21 cellular contexts compared by ENCODE assay signal in genomic region chr10:79097021-79097695, GRCh38. TPM values are rescaled to one million over a fixed set of nuclear protein-coding genes. Genes with fewer than 3 reads are reported as not detected.
DNase-seq lines count a peak whose midpoint lies in the region; ATAC-seq, FAIRE-seq and TF ChIP-seq lines count a peak whose summit lies in the region.
"Had no signal": no experiment of that assay in that cellular context is flagged by ENCODE, and none has a peak within 500 bp of the region (broad histone marks: within the 10 kb centered on the region; RNA-seq: fewer than 3 reads in every experiment).

No MANE protein-coding gene starts in this region.

- H3K4me1 ChIP-seq in HEK293 (ENCODE audit: control insufficient read depth, insufficient read depth, low read length): peaks cover 5% of the 10 kb centered on the region; the same call in 1 of the 2 replicates
- peaks cover 56% of the 10 kb centered on the region for H3K4me1 ChIP-seq in astrocyte (ENCODE audit: insufficient read depth, low read length)

- FAIRE-seq in astrocyte (lab: Jason Lieb, UNC): no peak

- POLR2A ChIA-PET in HEK293 (lab: Yijun Ruan, JAX): no interaction called here

- H3K36me3 ChIP-seq in HEK293 (ENCODE audit: control insufficient read depth in 2 of 2, insufficient read depth in 1 of 2, low read length in 2 of 2) (no peaks in the 10 kb centered on the region), astrocyte (ENCODE audit: insufficient read depth, low read length) (no peaks in the 10 kb centered on the region)

- no peak for ATAC-seq in stimulated activated memory B cell treated with anti-CD40 and anti-IgM and Interleukin-4, amounts not matched to agents 10 μg/mL and 1 μg/mL and 100 μg/mL, for 72 hours
- ATAC-seq: PC-3 had no signal

- H3K27ac ChIP-seq in HEK293 (ENCODE audit: extremely low read depth, low read depth, low read length) (no peak overlapping the region), astrocyte (ENCODE audit: low read depth, low read length) (peak overlapping the region; percentile 29)

- H3K27me3 ChIP-seq in astrocyte (ENCODE audit: insufficient read depth, low read length): no peaks in the 10 kb centered on the region
- H3K27me3 ChIP-seq: dorsolateral prefrontal cortex had no signal

- H3K9me3 ChIP-seq in HEK293 (ENCODE audit: control insufficient read depth, insufficient read depth, low read depth, low read length) (no peaks in the 10 kb centered on the region), astrocyte (ENCODE audit: insufficient read depth, low read depth, low read length) (no peaks in the 10 kb centered on the region)

- DNase-seq in astrocyte (ENCODE audit: low read depth) (peak; percentile 44), iris pigment epithelial cell (ENCODE audit: low read depth) (peak; percentile 38), DMS153 (lab: John Stamatoyannopoulos, UW) (no peak), immature natural killer cell (no peak), T-helper 1 cell (no peak)
- DNase-seq in activated CD4-positive, alpha-beta T cell treated with anti-CD3 and anti-CD28 coated beads for 4 hours: no peak
- DNase-seq: activated B cell treated with CpG ODN at 0.5 μM for 24 hours; DMS53; dorsolateral prefrontal cortex; H7; Karpas-422; mesenchymal stem cell; NCI-H1436; NCI-H446; nucleus accumbens; PC-3; stimulated activated naive CD4-positive, alpha-beta T cell treated with Interleukin-2 at 50 U/mL for 16 hours had no signal

- H3K4me3 Mint-ChIP-seq in astrocyte (ENCODE audit: unreplicated experiment): no peak overlapping the region
- no peak overlapping the region for H3K4me3 Mint-ChIP-seq in stimulated activated memory B cell treated with anti-CD40 and anti-IgM and Interleukin-4, amounts not matched to agents 10 μg/mL and 1 μg/mL and 100 μg/mL, for 72 hours
- no peak overlapping the region for H3K4me3 Mint-ChIP-seq in immature natural killer cell
- H3K4me3 Mint-ChIP-seq: activated B cell treated with CpG ODN at 0.5 μM for 24 hours, CD14-positive monocyte had no signal

- H3K36me3 Mint-ChIP-seq in astrocyte (ENCODE audit: low read depth, unreplicated experiment) (peaks cover 12% of the 10 kb centered on the region), immature natural killer cell (no peaks in the 10 kb centered on the region)
- no peaks in the 10 kb centered on the region for H3K36me3 Mint-ChIP-seq in stimulated activated memory B cell treated with anti-CD40 and anti-IgM and Interleukin-4, amounts not matched to agents 10 μg/mL and 1 μg/mL and 100 μg/mL, for 72 hours

- no peak for TF ChIP-seq CTCF in HEK293 (tag by site-specific recombination; IDR thresholded peaks at IDR 0.05)
- no peak for TF ChIP-seq CTCF in astrocyte (IDR thresholded peaks at IDR 0.05; ENCODE audit: insufficient read depth, low read depth, low read length)

- H3K27ac Mint-ChIP-seq in astrocyte (ENCODE audit: unreplicated experiment) (no peak overlapping the region), immature natural killer cell (peak overlapping the region in 2 of 6 donors; percentile 14 to 49)
- peak overlapping the region; percentile 15 for H3K27ac Mint-ChIP-seq in stimulated activated memory B cell treated with anti-CD40 and anti-IgM and Interleukin-4, amounts not matched to agents 10 μg/mL and 1 μg/mL and 100 μg/mL, for 72 hours
- H3K27ac Mint-ChIP-seq: activated B cell treated with CpG ODN at 0.5 μM for 24 hours had no signal

- CTCF ChIA-PET in HEK293 (lab: Yijun Ruan, JAX): no interaction called here

- H3K9me3 Mint-ChIP-seq in astrocyte (ENCODE audit: unreplicated experiment) (no peaks in the 10 kb centered on the region), immature natural killer cell (no peaks in the 10 kb centered on the region)
- no peaks in the 10 kb centered on the region for H3K9me3 Mint-ChIP-seq in stimulated activated memory B cell treated with anti-CD40 and anti-IgM and Interleukin-4, amounts not matched to agents 10 μg/mL and 1 μg/mL and 100 μg/mL, for 72 hours
- H3K9me3 Mint-ChIP-seq: activated B cell treated with CpG ODN at 0.5 μM for 24 hours, CD14-positive monocyte had no signal

- H3K79me2 ChIP-seq in astrocyte (ENCODE audit: insufficient read depth, low read length): peaks cover 98% of the 10 kb centered on the region

- peak overlapping the region; percentile 31 for H3K4me2 ChIP-seq in astrocyte (ENCODE audit: low read length)
- H3K4me2 ChIP-seq: smooth muscle cell had no signal

- H4K20me1 ChIP-seq in astrocyte (ENCODE audit: insufficient read depth, low read length): peaks cover 97% of the 10 kb centered on the region

- H3K4me3 ChIP-seq in HEK293 (ENCODE audit: low read depth, low read length) (no peak overlapping the region), astrocyte (ENCODE audit: insufficient read depth, low read depth, low read length) (no peak overlapping the region)
- H3K4me3 ChIP-seq: dorsolateral prefrontal cortex, smooth muscle cell had no signal

- no peak overlapping the region for H3K9ac ChIP-seq in astrocyte (ENCODE audit: low read length)

- peaks cover 44% of the 10 kb centered on the region for H3K4me1 Mint-ChIP-seq in astrocyte (ENCODE audit: low read depth, unreplicated experiment)
- peaks cover 54% of the 10 kb centered on the region for H3K4me1 Mint-ChIP-seq in stimulated activated memory B cell treated with anti-CD40 and anti-IgM and Interleukin-4, amounts not matched to agents 10 μg/mL and 1 μg/mL and 100 μg/mL, for 72 hours
- H3K4me1 Mint-ChIP-seq in immature natural killer cell: peaks cover 45 to 54% of the 10 kb centered on the region in 2 donors

- H3K27me3 Mint-ChIP-seq in astrocyte (ENCODE audit: low read depth, unreplicated experiment) (no peaks in the 10 kb centered on the region), immature natural killer cell (ENCODE audit: low read depth in 3 of 3) (peaks cover 0 to 2% (median 0%) of the 10 kb centered on the region in 3 donors)
- peaks cover 43% of the 10 kb centered on the region for H3K27me3 Mint-ChIP-seq in stimulated activated memory B cell treated with anti-CD40 and anti-IgM and Interleukin-4, amounts not matched to agents 10 μg/mL and 1 μg/mL and 100 μg/mL, for 72 hours

- H2AFZ ChIP-seq in astrocyte (ENCODE audit: low read depth, low read length): no peak overlapping the region

TF ChIP-seq in HEK293, 187 proteins besides CTCF, POLR2A, EP300 and RAD21 (continues in another document):
- TF ChIP-seq ZNF510 (tag by site-specific recombination; IDR thresholded peaks at IDR 0.05; ENCODE audit: insufficient replicate concordance) (no peak), PRDM10 (tag by site-specific recombination; IDR thresholded peaks at IDR 0.05) (no peak), ZNF544 (tag by site-specific recombination; IDR thresholded peaks at IDR 0.05) (no peak), ZNF211 (tag by site-specific recombination; IDR thresholded peaks at IDR 0.05; ENCODE audit: low read depth) (no peak), ZFP37 (tag by site-specific recombination; IDR thresholded peaks at IDR 0.05) (no peak), ZNF558 (tag by site-specific recombination; IDR thresholded peaks at IDR 0.05) (no peak), GLIS2 (tag by site-specific recombination; IDR thresholded peaks at IDR 0.05) (peak; percentile 56), ELK4 (IDR thresholded peaks at IDR 0.05; ENCODE audit: borderline replicate concordance, low read depth, low read length) (no peak), ZIC2 (tag by site-specific recombination; IDR thresholded peaks at IDR 0.05) (peak; percentile 65), ZBTB48 (tag by site-specific recombination; IDR thresholded peaks at IDR 0.05) (no peak), ZNF701 (tag by site-specific recombination; IDR thresholded peaks at IDR 0.05) (no peak), ZNF791 (tag by site-specific recombination; IDR thresholded peaks at IDR 0.05) (no peak)

RNA-seq across cellular contexts. Expression of gene ZMIZ1, which starts 28.4 kb away (rescaled TPM):
- total RNA-seq in astrocyte: 45.5 and 49.7 TPM in 2 replicates
- polyA plus RNA-seq in immature natural killer cell: 1 to 10 TPM; 1.2 to 9.5 (median 1.8) TPM

Comparison
In these comparisons a context has a peak if more than half of its experiments do, and no peak if none do; other contexts are left out.
1. DNase-seq: peak in astrocyte (single experiment) and iris pigment epithelial cell (single experiment); none in DMS153 (single experiment), activated CD4-positive, alpha-beta T cell treated with anti-CD3 and anti-CD28 coated beads for 4 hours (0 of 2), immature natural killer cell (0 of 3) and T-helper 1 cell (0 of 5).